Comparison of ENCODE assay signal across 15 cellular contexts in the genomic region with DNA sequence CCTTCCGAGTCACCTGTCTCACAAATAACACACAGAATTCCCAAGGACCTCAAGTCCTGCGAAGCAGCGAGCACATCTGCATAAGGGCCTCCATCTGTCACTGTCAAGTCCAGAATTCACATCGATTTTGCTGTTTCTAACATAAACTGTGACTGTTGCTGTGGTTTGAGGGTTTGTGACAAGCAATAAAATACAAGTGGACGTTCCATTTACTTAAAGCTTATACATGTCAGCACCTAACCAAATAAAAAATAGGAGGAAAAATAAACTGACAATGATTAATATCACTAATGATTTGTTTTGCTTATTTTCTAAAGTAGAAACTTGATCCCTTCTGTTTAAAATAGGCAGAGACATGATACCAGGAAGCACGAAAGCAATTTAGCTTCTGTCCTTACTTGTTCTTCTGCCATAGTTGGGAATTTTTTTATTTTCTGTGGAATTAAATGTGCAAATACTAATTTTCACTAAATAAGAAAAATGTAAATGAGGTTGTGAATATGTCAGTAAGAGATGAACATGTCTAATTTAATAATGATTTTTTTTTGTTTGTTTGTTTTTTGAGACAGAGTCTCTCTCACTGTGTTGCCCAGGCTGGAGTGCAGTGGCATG.
DNase-seq lines count a peak whose midpoint lies in the region; ATAC-seq and TF ChIP-seq lines count a peak whose summit lies in the region.
"Had no signal": no experiment of that assay in that cellular context is flagged by ENCODE, and none has a peak within 500 bp of the region (broad histone marks: within the 10 kb centered on the region; RNA-seq: fewer than 3 reads in every experiment).

No MANE protein-coding gene starts in this region.

- peak; percentile 22 for DNase-seq in NCI-H1092 treated with DMSO at 0.1 percent for 48 hours (lab: John Stamatoyannopoulos, UW)
- no peak for DNase-seq in NCI-H1092 (lab: John Stamatoyannopoulos, UW)
- DNase-seq in NCI-H510A (lab: John Stamatoyannopoulos, UW), result peak; percentile 24
- DNase-seq in left kidney (ENCODE audit: low read depth, low spot score), result peak; percentile 42
- DNase-seq in foreskin melanocyte, result no peak
- DNase-seq: NCI-H1930, NCI-H345, NCI-H82, SIG-M5, T-helper 17 cell had no signal

- CTCF ChIA-PET in HEK293 (lab: Yijun Ruan, JAX), result interaction anchor here (1.2 kb wide), 1 partner anchor 9 kb away, joined by 4 read pairs; no protein-coding TSS in a partner anchor

- no peak for TF ChIP-seq CTCF in HEK293 (tag by site-specific recombination; IDR thresholded peaks at IDR 0.05)

- H3K4me3 ChIP-seq in HEK293 (ENCODE audit: low read depth, low read length), result no peak overlapping the region
- H3K4me3 ChIP-seq: HAP-1 had no signal

- ATAC-seq in HG03135 (IDR thresholded peaks at IDR 0.05; ENCODE audit: unreplicated experiment) (no peak), HG02678 (IDR thresholded peaks at IDR 0.05; ENCODE audit: unreplicated experiment) (no peak)
- ATAC-seq: T-helper 17 cell had no signal

- H3K4me1 ChIP-seq in HEK293 (ENCODE audit: control insufficient read depth, insufficient read depth, low read length), result no peaks in the 10 kb centered on the region
- H3K4me1 ChIP-seq: HAP-1 had no signal

- no peaks in the 10 kb centered on the region for H3K9me3 ChIP-seq in HEK293 (ENCODE audit: control insufficient read depth, insufficient read depth, low read depth, low read length)

- POLR2A ChIA-PET in HEK293 (lab: Yijun Ruan, JAX), result interaction anchor here (1.8 kb wide), 1 partner anchor 16 kb away, joined by 4 read pairs; no protein-coding TSS in a partner anchor

- H3K36me3 ChIP-seq in HEK293 (ENCODE audit: control insufficient read depth in 2 of 2, insufficient read depth in 1 of 2, low read length in 2 of 2), result no peaks in the 10 kb centered on the region
- H3K36me3 ChIP-seq: HAP-1 had no signal

- H3K27ac ChIP-seq in HEK293 (ENCODE audit: extremely low read depth, low read depth, low read length), result no peak overlapping the region
- H3K27ac ChIP-seq: 22Rv1 had no signal

TF ChIP-seq in HEK293, 187 proteins besides CTCF, POLR2A, EP300 and RAD21 (continues in another document):
- TF ChIP-seq, protein P1, sequence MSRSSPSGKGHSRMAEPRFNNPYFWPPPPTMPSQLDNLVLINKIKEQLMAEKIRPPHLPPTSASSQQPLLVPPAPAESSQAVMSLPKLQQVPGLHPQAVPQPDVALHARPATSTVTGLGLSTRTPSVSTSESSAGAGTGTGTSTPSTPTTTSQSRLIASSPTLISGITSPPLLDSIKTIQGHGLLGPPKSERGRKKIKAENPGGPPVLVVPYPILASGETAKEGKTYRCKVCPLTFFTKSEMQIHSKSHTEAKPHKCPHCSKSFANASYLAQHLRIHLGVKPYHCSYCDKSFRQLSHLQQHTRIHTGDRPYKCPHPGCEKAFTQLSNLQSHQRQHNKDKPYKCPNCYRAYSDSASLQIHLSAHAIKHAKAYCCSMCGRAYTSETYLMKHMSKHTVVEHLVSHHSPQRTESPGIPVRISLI (tag by site-specific recombination; IDR thresholded peaks at IDR 0.05), result peak; percentile 77
- no peak for TF ChIP-seq GLI4 (tag by site-specific recombination; IDR thresholded peaks at IDR 0.05)
- 0 out of 2 replicates have a peak, but pooled peaks have one; percentile 58 for TF ChIP-seq MEIS1 (CRISPR knock-in tag; IDR thresholded peaks at IDR 0.05; ENCODE audit: borderline replicate concordance)
- TF ChIP-seq ZFHX2 (tag by site-specific recombination; conservative IDR thresholded peaks at IDR 0.05), result no peak
- peak; percentile 44; the same call in 1 of the 2 replicates for TF ChIP-seq GLIS1 (tag by site-specific recombination; IDR thresholded peaks at IDR 0.05)
- peak; percentile 98 for TF ChIP-seq GLI2 (tag by site-specific recombination; IDR thresholded peaks at IDR 0.05; ENCODE audit: borderline replicate concordance, low read depth)
- TF ChIP-seq KLF10 (tag by site-specific recombination; IDR thresholded peaks at IDR 0.05), result peak; percentile 84
- TF ChIP-seq ZNF555 (tag by site-specific recombination; conservative IDR thresholded peaks at IDR 0.05), result no peak
- no peak for TF ChIP-seq ZNF23 (tag by site-specific recombination; IDR thresholded peaks at IDR 0.05; ENCODE audit: borderline replicate concordance)
- TF ChIP-seq ZNF335 (tag by site-specific recombination; conservative IDR thresholded peaks at IDR 0.05), result peak; percentile 44
- no peak for TF ChIP-seq ZNF571 (tag by site-specific recombination; IDR thresholded peaks at IDR 0.05)
- TF ChIP-seq ZNF280D (tag by site-specific recombination; IDR thresholded peaks at IDR 0.05), result no peak
- peak; percentile 98 for TF ChIP-seq ZNF19 (tag by site-specific recombination; IDR thresholded peaks at IDR 0.05; ENCODE audit: low read depth)
- TF ChIP-seq ZNF626 (tag by site-specific recombination; IDR thresholded peaks at IDR 0.05), result peak; percentile 54; the same call in 1 of the 2 replicates
- TF ChIP-seq SETDB1 (IDR thresholded peaks at IDR 0.05; ENCODE audit: insufficient read length, low read length), result no peak
- TF ChIP-seq TCF7L2 (IDR thresholded peaks at IDR 0.05; ENCODE audit: borderline replicate concordance, low read depth, low read length), result peak; percentile 82; the same call in 1 of the 2 replicates
- no peak for TF ChIP-seq ZNF114 (tag by site-specific recombination; IDR thresholded peaks at IDR 0.05)
- no peak for TF ChIP-seq ZNF132 (tag by site-specific recombination; IDR thresholded peaks at IDR 0.05; ENCODE audit: borderline replicate concordance)
- no peak for TF ChIP-seq ZNF138 (tag by site-specific recombination; IDR thresholded peaks at IDR 0.05; ENCODE audit: borderline replicate concordance)
- TF ChIP-seq ZBTB17 (tag by site-specific recombination; IDR thresholded peaks at IDR 0.05), result peak; percentile 58
- peak; percentile 100 for TF ChIP-seq FEZF1 (tag by site-specific recombination; IDR thresholded peaks at IDR 0.05)
- no peak for TF ChIP-seq MYNN (tag by site-specific recombination; IDR thresholded peaks at IDR 0.05; ENCODE audit: borderline replicate concordance)
- peak; percentile 77 for TF ChIP-seq ZNF302 (tag by site-specific recombination; IDR thresholded peaks at IDR 0.05; ENCODE audit: low read depth)
- peak; percentile 95 for TF ChIP-seq ZNF366 (tag by site-specific recombination; conservative IDR thresholded peaks at IDR 0.05)
- no peak for TF ChIP-seq ZBTB20 (tag by site-specific recombination; IDR thresholded peaks at IDR 0.05)
- TF ChIP-seq ZNF660 (tag by site-specific recombination; IDR thresholded peaks at IDR 0.05), result no peak
- TF ChIP-seq ZNF707 (tag by site-specific recombination; IDR thresholded peaks at IDR 0.05), result no peak
- TF ChIP-seq BCL11B (tag by site-specific recombination; IDR thresholded peaks at IDR 0.05; ENCODE audit: low read depth), result no peak
- TF ChIP-seq, protein P2, sequence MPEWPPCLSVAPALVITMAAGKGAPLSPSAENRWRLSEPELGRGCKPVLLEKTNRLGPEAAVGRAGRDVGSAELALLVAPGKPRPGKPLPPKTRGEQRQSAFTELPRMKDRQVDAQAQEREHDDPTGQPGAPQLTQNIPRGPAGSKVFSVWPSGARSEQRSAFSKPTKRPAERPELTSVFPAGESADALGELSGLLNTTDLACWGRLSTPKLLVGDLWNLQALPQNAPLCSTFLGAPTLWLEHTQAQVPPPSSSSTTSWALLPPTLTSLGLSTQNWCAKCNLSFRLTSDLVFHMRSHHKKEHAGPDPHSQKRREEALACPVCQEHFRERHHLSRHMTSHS (tag by site-specific recombination; IDR thresholded peaks at IDR 0.05), result peak; percentile 98
- TF ChIP-seq ZNF274 (IDR thresholded peaks at IDR 0.05; ENCODE audit: low read length), result no peak
- no peak for TF ChIP-seq ZNF274 (tag by site-specific recombination; IDR thresholded peaks at IDR 0.05; ENCODE audit: borderline replicate concordance)
- peak; percentile 24; the same call in 1 of the 2 replicates for TF ChIP-seq ZNF654 (tag by site-specific recombination; IDR thresholded peaks at IDR 0.05; ENCODE audit: low read depth)
- peak; percentile 76 for TF ChIP-seq ZNF391 (tag by site-specific recombination; IDR thresholded peaks at IDR 0.05; ENCODE audit: borderline replicate concordance, low read depth)
- TF ChIP-seq, protein P3, sequence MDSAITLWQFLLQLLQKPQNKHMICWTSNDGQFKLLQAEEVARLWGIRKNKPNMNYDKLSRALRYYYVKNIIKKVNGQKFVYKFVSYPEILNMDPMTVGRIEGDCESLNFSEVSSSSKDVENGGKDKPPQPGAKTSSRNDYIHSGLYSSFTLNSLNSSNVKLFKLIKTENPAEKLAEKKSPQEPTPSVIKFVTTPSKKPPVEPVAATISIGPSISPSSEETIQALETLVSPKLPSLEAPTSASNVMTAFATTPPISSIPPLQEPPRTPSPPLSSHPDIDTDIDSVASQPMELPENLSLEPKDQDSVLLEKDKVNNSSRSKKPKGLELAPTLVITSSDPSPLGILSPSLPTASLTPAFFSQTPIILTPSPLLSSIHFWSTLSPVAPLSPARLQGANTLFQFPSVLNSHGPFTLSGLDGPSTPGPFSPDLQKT (IDR thresholded peaks at IDR 0.05; ENCODE audit: borderline replicate concordance, low read depth, low read length), result no peak

Comparison
In these comparisons a context has a peak if more than half of its experiments do, and no peak if none do; other contexts are left out.
1. DNase-seq: peak in NCI-H1092 treated with DMSO at 0.1 percent for 48 hours (single experiment), NCI-H510A (single experiment) and left kidney (single experiment); none in NCI-H1092 (single experiment) and foreskin melanocyte (single experiment).